ENCODE assay signal across 1 cellular context in genomic region chr6:33433560-33434191, GRCh38.
TF ChIP-seq lines count a peak whose summit lies in the region.

No MANE protein-coding gene starts in this region.

TF ChIP-seq in GM23338, 12 proteins besides CTCF, POLR2A, EP300 and RAD21:
- TF ChIP-seq, protein P1, sequence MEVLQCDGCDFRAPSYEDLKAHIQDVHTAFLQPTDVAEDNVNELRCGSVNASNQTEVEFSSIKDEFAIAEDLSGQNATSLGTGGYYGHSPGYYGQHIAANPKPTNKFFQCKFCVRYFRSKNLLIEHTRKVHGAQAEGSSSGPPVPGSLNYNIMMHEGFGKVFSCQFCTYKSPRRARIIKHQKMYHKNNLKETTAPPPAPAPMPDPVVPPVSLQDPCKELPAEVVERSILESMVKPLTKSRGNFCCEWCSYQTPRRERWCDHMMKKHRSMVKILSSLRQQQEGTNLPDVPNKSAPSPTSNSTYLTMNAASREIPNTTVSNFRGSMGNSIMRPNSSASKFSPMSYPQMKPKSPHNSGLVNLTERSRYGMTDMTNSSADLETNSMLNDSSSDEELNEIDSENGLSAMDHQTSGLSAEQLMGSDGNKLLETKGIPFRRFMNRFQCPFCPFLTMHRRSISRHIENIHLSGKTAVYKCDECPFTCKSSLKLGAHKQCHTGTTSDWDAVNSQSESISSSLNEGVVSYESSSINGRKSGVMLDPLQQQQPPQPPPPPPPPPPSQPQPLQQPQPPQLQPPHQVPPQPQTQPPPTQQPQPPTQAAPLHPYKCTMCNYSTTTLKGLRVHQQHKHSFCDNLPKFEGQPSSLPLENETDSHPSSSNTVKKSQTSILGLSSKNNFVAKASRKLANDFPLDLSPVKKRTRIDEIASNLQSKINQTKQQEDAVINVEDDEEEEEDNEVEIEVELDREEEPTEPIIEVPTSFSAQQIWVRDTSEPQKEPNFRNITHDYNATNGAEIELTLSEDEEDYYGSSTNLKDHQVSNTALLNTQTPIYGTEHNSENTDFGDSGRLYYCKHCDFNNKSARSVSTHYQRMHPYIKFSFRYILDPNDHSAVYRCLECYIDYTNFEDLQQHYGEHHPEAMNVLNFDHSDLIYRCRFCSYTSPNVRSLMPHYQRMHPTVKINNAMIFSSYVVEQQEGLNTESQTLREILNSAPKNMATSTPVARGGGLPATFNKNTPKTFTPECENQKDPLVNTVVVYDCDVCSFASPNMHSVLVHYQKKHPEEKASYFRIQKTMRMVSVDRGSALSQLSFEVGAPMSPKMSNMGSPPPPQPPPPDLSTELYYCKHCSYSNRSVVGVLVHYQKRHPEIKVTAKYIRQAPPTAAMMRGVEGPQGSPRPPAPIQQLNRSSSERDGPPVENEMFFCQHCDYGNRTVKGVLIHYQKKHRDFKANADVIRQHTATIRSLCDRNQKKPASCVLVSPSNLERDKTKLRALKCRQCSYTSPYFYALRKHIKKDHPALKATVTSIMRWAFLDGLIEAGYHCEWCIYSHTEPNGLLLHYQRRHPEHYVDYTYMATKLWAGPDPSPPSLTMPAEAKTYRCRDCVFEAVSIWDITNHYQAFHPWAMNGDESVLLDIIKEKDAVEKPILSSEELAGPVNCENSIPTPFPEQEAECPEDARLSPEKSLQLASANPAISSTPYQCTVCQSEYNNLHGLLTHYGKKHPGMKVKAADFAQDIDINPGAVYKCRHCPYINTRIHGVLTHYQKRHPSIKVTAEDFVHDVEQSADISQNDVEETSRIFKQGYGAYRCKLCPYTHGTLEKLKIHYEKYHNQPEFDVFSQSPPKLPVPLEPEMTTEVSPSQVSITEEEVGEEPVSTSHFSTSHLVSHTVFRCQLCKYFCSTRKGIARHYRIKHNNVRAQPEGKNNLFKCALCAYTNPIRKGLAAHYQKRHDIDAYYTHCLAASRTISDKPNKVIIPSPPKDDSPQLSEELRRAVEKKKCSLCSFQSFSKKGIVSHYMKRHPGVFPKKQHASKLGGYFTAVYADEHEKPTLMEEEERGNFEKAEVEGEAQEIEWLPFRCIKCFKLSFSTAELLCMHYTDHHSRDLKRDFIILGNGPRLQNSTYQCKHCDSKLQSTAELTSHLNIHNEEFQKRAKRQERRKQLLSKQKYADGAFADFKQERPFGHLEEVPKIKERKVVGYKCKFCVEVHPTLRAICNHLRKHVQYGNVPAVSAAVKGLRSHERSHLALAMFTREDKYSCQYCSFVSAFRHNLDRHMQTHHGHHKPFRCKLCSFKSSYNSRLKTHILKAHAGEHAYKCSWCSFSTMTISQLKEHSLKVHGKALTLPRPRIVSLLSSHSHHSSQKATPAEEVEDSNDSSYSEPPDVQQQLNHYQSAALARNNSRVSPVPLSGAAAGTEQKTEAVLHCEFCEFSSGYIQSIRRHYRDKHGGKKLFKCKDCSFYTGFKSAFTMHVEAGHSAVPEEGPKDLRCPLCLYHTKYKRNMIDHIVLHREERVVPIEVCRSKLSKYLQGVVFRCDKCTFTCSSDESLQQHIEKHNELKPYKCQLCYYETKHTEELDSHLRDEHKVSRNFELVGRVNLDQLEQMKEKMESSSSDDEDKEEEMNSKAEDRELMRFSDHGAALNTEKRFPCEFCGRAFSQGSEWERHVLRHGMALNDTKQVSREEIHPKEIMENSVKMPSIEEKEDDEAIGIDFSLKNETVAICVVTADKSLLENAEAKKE (CRISPR knock-in tag; IDR thresholded peaks at IDR 0.05): no peak
- TF ChIP-seq NANOG (IDR thresholded peaks at IDR 0.05; ENCODE audit: borderline replicate concordance) (no peak), ZNF114 (CRISPR knock-in tag; IDR thresholded peaks at IDR 0.05) (no peak), CREB1 (CRISPR knock-in tag; IDR thresholded peaks at IDR 0.05; ENCODE audit: low read depth) (no peak), ZNF331 (CRISPR knock-in tag; IDR thresholded peaks at IDR 0.05; ENCODE audit: low read depth) (no peak), JUNB (IDR thresholded peaks at IDR 0.05; ENCODE audit: unreplicated experiment) (no peak), EZH2phosphoT487 (IDR thresholded peaks at IDR 0.05; ENCODE audit: unreplicated experiment) (no peak), REST (IDR thresholded peaks at IDR 0.05; ENCODE audit: unreplicated experiment) (no peak), EZH2 (IDR thresholded peaks at IDR 0.05; ENCODE audit: low read depth, unreplicated experiment) (no peak), POLR2AphosphoS5 (IDR thresholded peaks at IDR 0.05; ENCODE audit: low read depth) (no peak), ETS1 (IDR thresholded peaks at IDR 0.05) (no peak), STAT1 (IDR thresholded peaks at IDR 0.05; ENCODE audit: unreplicated experiment) (no peak)
